Comparison of ENCODE assay signal across 1 cellular context in the genomic region with DNA sequence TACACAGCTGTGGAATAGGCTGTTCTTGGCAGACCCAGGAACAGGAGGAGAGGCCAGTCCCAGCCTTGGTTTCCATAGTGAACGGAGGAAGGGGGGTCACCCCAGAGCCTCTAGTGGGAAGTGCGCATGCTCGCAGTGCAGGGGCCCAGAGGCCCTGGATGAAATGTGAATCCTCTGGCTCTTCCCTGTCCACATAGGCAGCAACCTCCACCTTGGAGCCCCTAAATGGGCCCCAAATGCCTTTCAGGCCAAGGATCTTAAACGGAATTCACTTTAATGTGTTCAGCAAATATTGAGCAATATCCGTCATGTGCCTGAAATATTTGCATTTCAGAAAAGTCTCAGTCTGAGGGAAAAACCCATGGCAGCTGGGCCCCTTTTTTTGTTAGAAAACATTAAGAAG.
TF ChIP-seq lines count a peak whose summit lies in the region.

No MANE protein-coding gene starts in this region.

TF ChIP-seq in HepG2, 621 proteins besides CTCF, POLR2A, EP300 and RAD21 (continued from another document):
- TF ChIP-seq, protein P1, sequence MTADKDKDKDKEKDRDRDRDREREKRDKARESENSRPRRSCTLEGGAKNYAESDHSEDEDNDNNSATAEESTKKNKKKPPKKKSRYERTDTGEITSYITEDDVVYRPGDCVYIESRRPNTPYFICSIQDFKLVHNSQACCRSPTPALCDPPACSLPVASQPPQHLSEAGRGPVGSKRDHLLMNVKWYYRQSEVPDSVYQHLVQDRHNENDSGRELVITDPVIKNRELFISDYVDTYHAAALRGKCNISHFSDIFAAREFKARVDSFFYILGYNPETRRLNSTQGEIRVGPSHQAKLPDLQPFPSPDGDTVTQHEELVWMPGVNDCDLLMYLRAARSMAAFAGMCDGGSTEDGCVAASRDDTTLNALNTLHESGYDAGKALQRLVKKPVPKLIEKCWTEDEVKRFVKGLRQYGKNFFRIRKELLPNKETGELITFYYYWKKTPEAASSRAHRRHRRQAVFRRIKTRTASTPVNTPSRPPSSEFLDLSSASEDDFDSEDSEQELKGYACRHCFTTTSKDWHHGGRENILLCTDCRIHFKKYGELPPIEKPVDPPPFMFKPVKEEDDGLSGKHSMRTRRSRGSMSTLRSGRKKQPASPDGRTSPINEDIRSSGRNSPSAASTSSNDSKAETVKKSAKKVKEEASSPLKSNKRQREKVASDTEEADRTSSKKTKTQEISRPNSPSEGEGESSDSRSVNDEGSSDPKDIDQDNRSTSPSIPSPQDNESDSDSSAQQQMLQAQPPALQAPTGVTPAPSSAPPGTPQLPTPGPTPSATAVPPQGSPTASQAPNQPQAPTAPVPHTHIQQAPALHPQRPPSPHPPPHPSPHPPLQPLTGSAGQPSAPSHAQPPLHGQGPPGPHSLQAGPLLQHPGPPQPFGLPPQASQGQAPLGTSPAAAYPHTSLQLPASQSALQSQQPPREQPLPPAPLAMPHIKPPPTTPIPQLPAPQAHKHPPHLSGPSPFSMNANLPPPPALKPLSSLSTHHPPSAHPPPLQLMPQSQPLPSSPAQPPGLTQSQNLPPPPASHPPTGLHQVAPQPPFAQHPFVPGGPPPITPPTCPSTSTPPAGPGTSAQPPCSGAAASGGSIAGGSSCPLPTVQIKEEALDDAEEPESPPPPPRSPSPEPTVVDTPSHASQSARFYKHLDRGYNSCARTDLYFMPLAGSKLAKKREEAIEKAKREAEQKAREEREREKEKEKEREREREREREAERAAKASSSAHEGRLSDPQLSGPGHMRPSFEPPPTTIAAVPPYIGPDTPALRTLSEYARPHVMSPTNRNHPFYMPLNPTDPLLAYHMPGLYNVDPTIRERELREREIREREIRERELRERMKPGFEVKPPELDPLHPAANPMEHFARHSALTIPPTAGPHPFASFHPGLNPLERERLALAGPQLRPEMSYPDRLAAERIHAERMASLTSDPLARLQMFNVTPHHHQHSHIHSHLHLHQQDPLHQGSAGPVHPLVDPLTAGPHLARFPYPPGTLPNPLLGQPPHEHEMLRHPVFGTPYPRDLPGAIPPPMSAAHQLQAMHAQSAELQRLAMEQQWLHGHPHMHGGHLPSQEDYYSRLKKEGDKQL (CRISPR knock-in tag; IDR thresholded peaks at IDR 0.05; ENCODE audit: low read depth): 0 out of 2 replicates have a peak, but pooled peaks have one; percentile 27
- TF ChIP-seq, protein P2, sequence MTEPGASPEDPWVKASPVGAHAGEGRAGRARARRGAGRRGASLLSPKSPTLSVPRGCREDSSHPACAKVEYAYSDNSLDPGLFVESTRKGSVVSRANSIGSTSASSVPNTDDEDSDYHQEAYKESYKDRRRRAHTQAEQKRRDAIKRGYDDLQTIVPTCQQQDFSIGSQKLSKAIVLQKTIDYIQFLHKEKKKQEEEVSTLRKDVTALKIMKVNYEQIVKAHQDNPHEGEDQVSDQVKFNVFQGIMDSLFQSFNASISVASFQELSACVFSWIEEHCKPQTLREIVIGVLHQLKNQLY (CRISPR knock-in tag; IDR thresholded peaks at IDR 0.05): peak; percentile 53; the same call in 1 of the 2 replicates
- TF ChIP-seq ZSCAN31 (CRISPR knock-in tag; IDR thresholded peaks at IDR 0.05; ENCODE audit: low read depth): no peak
- no peak for TF ChIP-seq ZNF3 (CRISPR knock-in tag; IDR thresholded peaks at IDR 0.05)
- peak; percentile 70; the same call in 1 of the 2 replicates for TF ChIP-seq SOX5 (CRISPR knock-in tag; IDR thresholded peaks at IDR 0.05; ENCODE audit: borderline replicate concordance)
- peak; percentile 72 for TF ChIP-seq TARDBP (CRISPR knock-in tag; IDR thresholded peaks at IDR 0.05)
- peak; percentile 54; the same call in 1 of the 2 replicates for TF ChIP-seq PPARG (CRISPR knock-in tag; conservative IDR thresholded peaks at IDR 0.05)
- TF ChIP-seq, protein P3, sequence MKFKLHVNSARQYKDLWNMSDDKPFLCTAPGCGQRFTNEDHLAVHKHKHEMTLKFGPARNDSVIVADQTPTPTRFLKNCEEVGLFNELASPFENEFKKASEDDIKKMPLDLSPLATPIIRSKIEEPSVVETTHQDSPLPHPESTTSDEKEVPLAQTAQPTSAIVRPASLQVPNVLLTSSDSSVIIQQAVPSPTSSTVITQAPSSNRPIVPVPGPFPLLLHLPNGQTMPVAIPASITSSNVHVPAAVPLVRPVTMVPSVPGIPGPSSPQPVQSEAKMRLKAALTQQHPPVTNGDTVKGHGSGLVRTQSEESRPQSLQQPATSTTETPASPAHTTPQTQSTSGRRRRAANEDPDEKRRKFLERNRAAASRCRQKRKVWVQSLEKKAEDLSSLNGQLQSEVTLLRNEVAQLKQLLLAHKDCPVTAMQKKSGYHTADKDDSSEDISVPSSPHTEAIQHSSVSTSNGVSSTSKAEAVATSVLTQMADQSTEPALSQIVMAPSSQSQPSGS (CRISPR knock-in tag; IDR thresholded peaks at IDR 0.05): peak; percentile 67; the same call in 1 of the 2 replicates
- peak; percentile 86; the same call in 1 of the 2 replicates for TF ChIP-seq MIXL1 (CRISPR knock-in tag; IDR thresholded peaks at IDR 0.05)
- no peak for TF ChIP-seq RFXANK (CRISPR knock-in tag; IDR thresholded peaks at IDR 0.05)
- TF ChIP-seq, protein P4, sequence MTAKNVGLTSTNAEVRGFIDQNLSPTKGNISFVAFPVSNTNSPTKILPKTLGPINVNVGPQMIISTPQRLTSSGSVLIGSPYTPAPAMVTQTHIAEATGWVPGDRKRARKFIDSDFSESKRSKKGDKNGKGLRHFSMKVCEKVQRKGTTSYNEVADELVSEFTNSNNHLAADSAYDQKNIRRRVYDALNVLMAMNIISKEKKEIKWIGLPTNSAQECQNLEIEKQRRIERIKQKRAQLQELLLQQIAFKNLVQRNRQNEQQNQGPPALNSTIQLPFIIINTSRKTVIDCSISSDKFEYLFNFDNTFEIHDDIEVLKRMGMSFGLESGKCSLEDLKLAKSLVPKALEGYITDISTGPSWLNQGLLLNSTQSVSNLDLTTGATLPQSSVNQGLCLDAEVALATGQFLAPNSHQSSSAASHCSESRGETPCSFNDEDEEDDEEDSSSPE (CRISPR knock-in tag; IDR thresholded peaks at IDR 0.05): no peak
- peak; percentile 74; the same call in 1 of the 2 replicates for TF ChIP-seq ZNF264 (CRISPR knock-in tag; IDR thresholded peaks at IDR 0.05)
